In the genomic region with DNA sequence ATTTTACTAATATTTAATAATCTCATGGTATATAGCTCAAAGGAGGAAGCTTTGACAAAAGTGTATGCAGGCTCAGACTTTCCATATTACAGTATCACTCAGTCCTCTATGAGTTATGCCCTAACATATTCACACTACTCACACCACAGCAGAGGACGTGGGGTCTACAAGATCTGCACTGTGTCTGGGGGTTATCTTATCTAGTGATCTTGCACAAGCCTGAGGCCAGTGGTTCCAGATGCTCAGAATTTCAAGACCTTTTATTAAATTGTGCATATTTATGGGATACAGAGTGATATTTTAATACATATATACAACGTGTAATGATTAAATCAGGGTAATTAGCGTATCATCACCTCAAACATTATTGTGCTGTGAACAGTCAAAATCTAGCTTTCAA, we compare ENCODE assay signal across 7 cellular contexts.
"Had no signal": no experiment of that assay in that cellular context is flagged by ENCODE, and none has a peak within 500 bp of the region (broad histone marks: within the 10 kb centered on the region; RNA-seq: fewer than 3 reads in every experiment).

No MANE protein-coding gene starts in this region.

- H3K27ac ChIP-seq: HL-60 had no signal

- DNase-seq: IMR-90, KBM-7, KG1 had no signal

- H3K27ac Mint-ChIP-seq: IgD-negative memory B cell had no signal

- H3K4me3 ChIP-seq: K562 had no signal

- ATAC-seq: HepG2, K562 had no signal

- H3K4me3 Mint-ChIP-seq: IgD-negative memory B cell had no signal

- H3K27me3 Mint-ChIP-seq: IgD-negative memory B cell had no signal

- H3K4me1 Mint-ChIP-seq: IgD-negative memory B cell had no signal
